8 cellular contexts compared by ENCODE assay signal in genomic region chr17:82734987-82735866, GRCh38. TPM values are rescaled to one million over a fixed set of nuclear protein-coding genes. Genes with fewer than 3 reads are reported as not detected.
DNase-seq lines count a peak whose midpoint lies in the region; ATAC-seq and TF ChIP-seq lines count a peak whose summit lies in the region.

Gene FN3K (plus strand): TSS chr17:82735615. CDS start chr17:82735637, 22 bp downstream.

- CTCF ChIA-PET in PC-3 (lab: Charles Lee), result interaction anchor here (0.6 kb wide), 1 partner anchor 66 kb away, joined by 4 read pairs; no protein-coding TSS in a partner anchor

- intact Hi-C loops in PC-3 (cut with micrococcal nuclease) (no loop called here), ovary (cut with DNase I) (loop anchor here in 1 of 4 donors (2.0 to 5.0 kb wide), 2 partner anchors 18 to 88 kb away; partner anchors contain the start of genes FN3KRP and WDR45B)

- H3K4me3 ChIP-seq in PC-3 (ENCODE audit: low read length) (peak within 1 kb of the TSS; percentile 78), right atrium auricular region (peak within 1 kb of the TSS; percentile 75 to 85), ovary (peak within 1 kb of the TSS; percentile 91)

- H3K9me2 ChIP-seq in PC-3 (replicated peaks; ENCODE audit: low read length), result no peaks in the 10 kb centered on the region

- peak within 1 kb of the TSS; percentile 77 for H3K9ac ChIP-seq in PC-3 (ENCODE audit: low read length)

- H4K20me1 ChIP-seq in PC-3 (ENCODE audit: low read length), result no peaks in the 10 kb centered on the region

- H3K79me2 ChIP-seq in PC-3 (ENCODE audit: low read length), result 0 out of 2 replicates have a peak, but pooled peaks cover 4% of the 10 kb centered on the region

- H3K27me3 ChIP-seq in PC-3 (ENCODE audit: low read length) (no peaks in the 10 kb centered on the region), right atrium auricular region (no peaks in the 10 kb centered on the region), ovary (no peaks in the 10 kb centered on the region)

- TF ChIP-seq EP300 in ovary (IDR thresholded peaks at IDR 0.05), result peak; percentile 39

- peak; percentile 24 for DNase-seq in activated T-cell treated with anti-CD3 and anti-CD28 coated beads for 48 hours (ENCODE audit: low read depth)
- DNase-seq in activated T-cell treated with anti-CD3 and anti-CD28 coated beads for 4 hours, result no peak
- DNase-seq in PC-3, result peak; percentile 63
- peak; percentile 81 for DNase-seq in astrocyte of the hippocampus (ENCODE audit: low read depth, low spot score)
- DNase-seq in right atrium auricular region (ENCODE audit: low spot score), result peak; percentile 78
- DNase-seq in ovary, result peak; percentile 78 to 90 (median 84)

- H3K9me3 ChIP-seq in PC-3 (ENCODE audit: low read length) (peaks cover 5% of the 10 kb centered on the region; the same call in 1 of the 2 replicates), right atrium auricular region (no peaks in the 10 kb centered on the region), ovary (no peaks in the 10 kb centered on the region)

- H3K36me3 ChIP-seq in PC-3 (ENCODE audit: low read depth, low read length) (peaks cover 16% of the 10 kb centered on the region), right atrium auricular region (peaks cover 10% of the 10 kb centered on the region), ovary (no peaks in the 10 kb centered on the region)

- peak within 1 kb of the TSS; percentile 94 for H2AFZ ChIP-seq in PC-3 (ENCODE audit: low read length)

- BruUV-seq in PC-3 (replicated peaks; lab: Mats Ljungman, UMichigan), result TSS peak; percentile 58

- H3K4me1 ChIP-seq in PC-3 (ENCODE audit: insufficient read depth, low read length) (peaks cover 6% of the 10 kb centered on the region; the same call in 1 of the 2 replicates), right atrium auricular region (peaks cover 0 to 23% of the 10 kb centered on the region in 2 donors), ovary (ENCODE audit: insufficient read depth) (peaks cover 11% of the 10 kb centered on the region)

- no peaks in the 10 kb centered on the region for H3F3A ChIP-seq in PC-3 (ENCODE audit: low read length, unreplicated experiment)

- TF ChIP-seq POLR2A in ovary (IDR thresholded peaks at IDR 0.05), result peak; percentile 40

- TF ChIP-seq CTCF in PC-3 (conservative IDR thresholded peaks at IDR 0.05; ENCODE audit: low read depth, low read length) (no peak), right atrium auricular region (IDR thresholded peaks at IDR 0.05) (no peak), ovary (IDR thresholded peaks at IDR 0.05) (no peak)

- POLR2A ChIA-PET in PC-3 (lab: Charles Lee; ENCODE audit: unreplicated experiment), result no interaction called here

- 2 to 5% (median 3%) methylated on average over 26 to 101 of the region's 101 CpGs for WGBS in ovary, 3 donors

- peak within 1 kb of the TSS; percentile 98 for H3K4me2 ChIP-seq in PC-3 (ENCODE audit: low read length)

- peak; percentile 79 for ATAC-seq in PC-3
- no peak for ATAC-seq in HG02642 (IDR thresholded peaks at IDR 0.05; ENCODE audit: poor library complexity, unreplicated experiment)
- ATAC-seq in GM19397 (IDR thresholded peaks at IDR 0.05; ENCODE audit: unreplicated experiment), result no peak

- H3K27ac ChIP-seq in PC-3 (ENCODE audit: low read length) (no peak within 1 kb of the TSS), right atrium auricular region (peak within 1 kb of the TSS; percentile 93 to 95), ovary (peak within 1 kb of the TSS; percentile 50 to 77)

RNA-seq across cellular contexts. Expression of gene FN3K, which starts in this region (rescaled TPM):
- 8.4 and 14.7 TPM in 2 replicates for total RNA-seq in PC-3 (2014; rRNA removed)
- 10 to 100 TPM in 1 of 2 donors, 1 to 10 TPM in 1; 5.1 to 28.3 TPM for total RNA-seq in right atrium auricular region
- 100 to 1,000 TPM in 1 of 7 donors, 10 to 100 TPM in 6; 14.5 to 106 (median 44.6) TPM for total RNA-seq in ovary
- polyA plus RNA-seq in ovary, result 10 to 100 TPM; 12.0 to 22.0 TPM
